In genomic region chr3:81837071-81837593, GRCh38 we compare ENCODE assay signal across 1 cellular context.
TF ChIP-seq lines count a peak whose summit lies in the region.

No MANE protein-coding gene starts in this region.

TF ChIP-seq in GM23338, 12 proteins besides CTCF, POLR2A, EP300 and RAD21 (continued from another document):
- TF ChIP-seq ZNF331 (CRISPR knock-in tag; IDR thresholded peaks at IDR 0.05; ENCODE audit: low read depth) (no peak), ZNF114 (CRISPR knock-in tag; IDR thresholded peaks at IDR 0.05) (no peak), EZH2 (IDR thresholded peaks at IDR 0.05; ENCODE audit: low read depth, unreplicated experiment) (no peak)
- TF ChIP-seq, protein P1, sequence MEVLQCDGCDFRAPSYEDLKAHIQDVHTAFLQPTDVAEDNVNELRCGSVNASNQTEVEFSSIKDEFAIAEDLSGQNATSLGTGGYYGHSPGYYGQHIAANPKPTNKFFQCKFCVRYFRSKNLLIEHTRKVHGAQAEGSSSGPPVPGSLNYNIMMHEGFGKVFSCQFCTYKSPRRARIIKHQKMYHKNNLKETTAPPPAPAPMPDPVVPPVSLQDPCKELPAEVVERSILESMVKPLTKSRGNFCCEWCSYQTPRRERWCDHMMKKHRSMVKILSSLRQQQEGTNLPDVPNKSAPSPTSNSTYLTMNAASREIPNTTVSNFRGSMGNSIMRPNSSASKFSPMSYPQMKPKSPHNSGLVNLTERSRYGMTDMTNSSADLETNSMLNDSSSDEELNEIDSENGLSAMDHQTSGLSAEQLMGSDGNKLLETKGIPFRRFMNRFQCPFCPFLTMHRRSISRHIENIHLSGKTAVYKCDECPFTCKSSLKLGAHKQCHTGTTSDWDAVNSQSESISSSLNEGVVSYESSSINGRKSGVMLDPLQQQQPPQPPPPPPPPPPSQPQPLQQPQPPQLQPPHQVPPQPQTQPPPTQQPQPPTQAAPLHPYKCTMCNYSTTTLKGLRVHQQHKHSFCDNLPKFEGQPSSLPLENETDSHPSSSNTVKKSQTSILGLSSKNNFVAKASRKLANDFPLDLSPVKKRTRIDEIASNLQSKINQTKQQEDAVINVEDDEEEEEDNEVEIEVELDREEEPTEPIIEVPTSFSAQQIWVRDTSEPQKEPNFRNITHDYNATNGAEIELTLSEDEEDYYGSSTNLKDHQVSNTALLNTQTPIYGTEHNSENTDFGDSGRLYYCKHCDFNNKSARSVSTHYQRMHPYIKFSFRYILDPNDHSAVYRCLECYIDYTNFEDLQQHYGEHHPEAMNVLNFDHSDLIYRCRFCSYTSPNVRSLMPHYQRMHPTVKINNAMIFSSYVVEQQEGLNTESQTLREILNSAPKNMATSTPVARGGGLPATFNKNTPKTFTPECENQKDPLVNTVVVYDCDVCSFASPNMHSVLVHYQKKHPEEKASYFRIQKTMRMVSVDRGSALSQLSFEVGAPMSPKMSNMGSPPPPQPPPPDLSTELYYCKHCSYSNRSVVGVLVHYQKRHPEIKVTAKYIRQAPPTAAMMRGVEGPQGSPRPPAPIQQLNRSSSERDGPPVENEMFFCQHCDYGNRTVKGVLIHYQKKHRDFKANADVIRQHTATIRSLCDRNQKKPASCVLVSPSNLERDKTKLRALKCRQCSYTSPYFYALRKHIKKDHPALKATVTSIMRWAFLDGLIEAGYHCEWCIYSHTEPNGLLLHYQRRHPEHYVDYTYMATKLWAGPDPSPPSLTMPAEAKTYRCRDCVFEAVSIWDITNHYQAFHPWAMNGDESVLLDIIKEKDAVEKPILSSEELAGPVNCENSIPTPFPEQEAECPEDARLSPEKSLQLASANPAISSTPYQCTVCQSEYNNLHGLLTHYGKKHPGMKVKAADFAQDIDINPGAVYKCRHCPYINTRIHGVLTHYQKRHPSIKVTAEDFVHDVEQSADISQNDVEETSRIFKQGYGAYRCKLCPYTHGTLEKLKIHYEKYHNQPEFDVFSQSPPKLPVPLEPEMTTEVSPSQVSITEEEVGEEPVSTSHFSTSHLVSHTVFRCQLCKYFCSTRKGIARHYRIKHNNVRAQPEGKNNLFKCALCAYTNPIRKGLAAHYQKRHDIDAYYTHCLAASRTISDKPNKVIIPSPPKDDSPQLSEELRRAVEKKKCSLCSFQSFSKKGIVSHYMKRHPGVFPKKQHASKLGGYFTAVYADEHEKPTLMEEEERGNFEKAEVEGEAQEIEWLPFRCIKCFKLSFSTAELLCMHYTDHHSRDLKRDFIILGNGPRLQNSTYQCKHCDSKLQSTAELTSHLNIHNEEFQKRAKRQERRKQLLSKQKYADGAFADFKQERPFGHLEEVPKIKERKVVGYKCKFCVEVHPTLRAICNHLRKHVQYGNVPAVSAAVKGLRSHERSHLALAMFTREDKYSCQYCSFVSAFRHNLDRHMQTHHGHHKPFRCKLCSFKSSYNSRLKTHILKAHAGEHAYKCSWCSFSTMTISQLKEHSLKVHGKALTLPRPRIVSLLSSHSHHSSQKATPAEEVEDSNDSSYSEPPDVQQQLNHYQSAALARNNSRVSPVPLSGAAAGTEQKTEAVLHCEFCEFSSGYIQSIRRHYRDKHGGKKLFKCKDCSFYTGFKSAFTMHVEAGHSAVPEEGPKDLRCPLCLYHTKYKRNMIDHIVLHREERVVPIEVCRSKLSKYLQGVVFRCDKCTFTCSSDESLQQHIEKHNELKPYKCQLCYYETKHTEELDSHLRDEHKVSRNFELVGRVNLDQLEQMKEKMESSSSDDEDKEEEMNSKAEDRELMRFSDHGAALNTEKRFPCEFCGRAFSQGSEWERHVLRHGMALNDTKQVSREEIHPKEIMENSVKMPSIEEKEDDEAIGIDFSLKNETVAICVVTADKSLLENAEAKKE (CRISPR knock-in tag; IDR thresholded peaks at IDR 0.05): no peak
